Comparison of ENCODE assay signal across 24 cellular contexts in genomic region chr12:59196989-59197388, GRCh38.
"Had no signal": no experiment of that assay in that cellular context is flagged by ENCODE, and none has a peak within 500 bp of the region (broad histone marks: within the 10 kb centered on the region; RNA-seq: fewer than 3 reads in every experiment).

No MANE protein-coding gene starts in this region.

- H3K4me3 ChIP-seq: stomach, suprapubic skin, testis, thoracic aorta, thyroid gland, tibial artery, tibial nerve, transverse colon, upper lobe of left lung, upper lobe of right lung, uterus, vagina had no signal

- DNase-seq: stimulated activated CD4-positive, alpha-beta T cell treated with anti-CD3 and anti-CD28 coated beads, Interleukin-2, amount 100 ng/mL, for 48 hours; stimulated activated CD4-positive, alpha-beta T cell treated with anti-CD3 and anti-CD28 coated beads, Interleukin-4, amount 100 ng/mL, for 1 hour; stimulated activated CD4-positive, alpha-beta T cell treated with anti-CD3 and anti-CD28 coated beads, Interleukin-4, amount 100 ng/mL, for 24 hours; stimulated activated CD4-positive, alpha-beta T cell treated with anti-CD3 and anti-CD28 coated beads, Interleukin-4, amount 100 ng/mL, for 4 hours; stimulated activated CD8-positive, alpha-beta memory T cell treated with anti-CD3 and anti-CD28 coated beads, Interleukin-4, amount 100 ng/mL, for 48 hours; stimulated activated naive B cell treated with anti-CD40 and anti-IgM and Interleukin-4, amounts not matched to agents 10 μg/mL and 1 μg/mL and 100 μg/mL, for 72 hours; stimulated activated naive CD4-positive, alpha-beta T cell; stimulated activated naive CD4-positive, alpha-beta T cell treated with Interleukin-2 at 50 U/mL for 16 hours; stimulated activated naive CD8-positive, alpha-beta T cell treated with anti-CD3 and anti-CD28 coated beads, Interleukin-15, amount 100 ng/mL, for 72 hours; stimulated activated naive CD8-positive, alpha-beta T cell treated with anti-CD3 and anti-CD28 coated beads, Interleukin-15, Interleukin-2, amounts not matched to agents 100 U/mL and 50 U/mL, for 24 hours; stomach; substantia nigra; testis; thyroid gland; tibial artery; transverse colon; trophoblast cell; upper lobe of left lung; upper lobe of right lung; uterus had no signal
